1 cellular context compared by ENCODE assay signal in genomic region chr1:201501144-201501543, GRCh38.
TF ChIP-seq lines count a peak whose summit lies in the region.

No MANE protein-coding gene starts in this region.

TF ChIP-seq in H1, 55 proteins besides CTCF, POLR2A, EP300 and RAD21 (continued from another document):
- TF ChIP-seq YY1 (IDR thresholded peaks at IDR 0.05; ENCODE audit: low read depth, low read length) (no peak), SIX5 (IDR thresholded peaks at IDR 0.05; ENCODE audit: low read depth, low read length) (no peak), CBX8 (IDR thresholded peaks at IDR 0.05; ENCODE audit: borderline replicate concordance, low read depth, low read length) (no peak), NRF1 (IDR thresholded peaks at IDR 0.05; ENCODE audit: low read depth, low read length) (no peak), BRCA1 (IDR thresholded peaks at IDR 0.05; ENCODE audit: low read depth, low read length) (no peak), SIN3A (conservative IDR thresholded peaks at IDR 0.05 in 1 of 2, IDR thresholded peaks at IDR 0.05 in 1 of 2; ENCODE audit: low read depth in 1 of 2, low read length in 2 of 2) (no peak), CEBPB (IDR thresholded peaks at IDR 0.05; ENCODE audit: low read depth, low read length) (no peak)
